In the genomic region with DNA sequence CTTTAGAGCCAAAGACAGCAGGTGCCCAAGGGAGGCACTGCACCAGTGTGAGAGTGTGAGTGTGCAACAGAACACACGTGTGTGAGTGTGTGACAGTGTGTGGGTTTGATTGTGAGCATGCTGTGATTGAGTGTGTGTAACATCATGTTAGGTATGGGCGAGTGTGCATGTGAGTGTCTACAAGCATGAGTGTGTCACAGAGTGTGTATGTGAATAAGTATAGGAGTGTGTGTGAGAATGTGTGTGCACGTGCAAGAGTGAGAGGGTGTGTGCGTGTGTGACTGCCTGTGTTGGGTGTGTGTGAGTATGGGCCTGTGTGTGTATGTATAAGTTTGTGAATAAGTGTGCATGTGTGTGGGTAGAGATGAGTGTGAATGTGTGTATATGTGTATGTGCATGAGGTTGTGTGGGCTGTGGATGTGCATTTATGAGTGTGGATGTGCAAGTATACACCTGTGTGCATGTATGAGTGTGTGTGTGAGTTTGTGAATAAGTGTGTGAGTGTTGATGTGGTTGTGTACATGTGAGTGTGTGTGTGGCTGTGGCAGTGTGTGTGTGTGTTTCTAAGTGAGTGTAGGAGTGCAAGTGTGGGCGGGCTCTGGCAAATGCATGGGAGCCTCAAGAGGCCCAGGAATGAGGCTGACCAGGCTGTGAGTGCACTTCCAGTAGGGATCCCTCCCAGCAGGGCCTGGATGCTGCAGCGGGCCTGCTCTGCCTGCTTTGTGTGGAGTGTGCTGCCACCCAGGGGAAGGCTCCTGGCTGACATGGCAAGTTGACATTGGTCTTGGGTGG, we compare ENCODE assay signal across 8 cellular contexts.
DNase-seq lines count a peak whose midpoint lies in the region; ATAC-seq, FAIRE-seq and TF ChIP-seq lines count a peak whose summit lies in the region.

No MANE protein-coding gene starts in this region.

- no peaks in the 10 kb centered on the region for H3K36me3 ChIP-seq in OCI-LY3 (replicated peaks; ENCODE audit: low read depth, low read length)
- no peaks in the 10 kb centered on the region for H3K36me3 ChIP-seq in H1 (ENCODE audit: control insufficient read depth in 2 of 4, insufficient read depth in 4 of 4, low read length in 3 of 4)
- H3K36me3 ChIP-seq in mesenchymal stem cell (ENCODE audit: control insufficient read depth in 1 of 2, insufficient read depth in 2 of 2, low read depth in 1 of 2, low read length in 2 of 2): no peaks in the 10 kb centered on the region
- no peaks in the 10 kb centered on the region for H3K36me3 ChIP-seq in aorta (ENCODE audit: control insufficient read depth in 1 of 2, insufficient read depth in 2 of 2, low read length in 1 of 2)

- no peaks in the 10 kb centered on the region for H3K4me1 ChIP-seq in OCI-LY3 (ENCODE audit: low read length)
- peaks cover 2 to 13% (median 6%) of the 10 kb centered on the region in 4 experiments; a peak in 5 of 7 replicates for H3K4me1 ChIP-seq in H1 (replicated peaks in 1 of 4; ENCODE audit: control insufficient read depth in 3 of 4, insufficient read depth in 4 of 4, low read length in 3 of 4)
- H3K4me1 ChIP-seq in mesenchymal stem cell (ENCODE audit: control insufficient read depth, insufficient read depth, low read depth, low read length): peaks cover 15% of the 10 kb centered on the region
- H3K4me1 ChIP-seq in aorta (ENCODE audit: control insufficient read depth in 1 of 2, insufficient read depth in 2 of 2, low read length in 2 of 2): peaks cover 2 to 3% of the 10 kb centered on the region in 2 donors

- no peak overlapping the region for H3K56ac ChIP-seq in H1 (replicated peaks; ENCODE audit: insufficient read length, low read depth, low read length)

- in situ Hi-C loops in Caki2 (cut with HindIII; ENCODE audit: low pct_unique_long_range_greater_than_20kb, low sequenced_read_pairs): no loop called here

- H3K4me3 ChIP-seq in OCI-LY3 (ENCODE audit: low read length) (no peak overlapping the region), H1 (ENCODE audit: extremely low read depth in 1 of 4, insufficient read depth in 2 of 4, low read depth in 3 of 4, low read length in 4 of 4) (no peak overlapping the region), mesenchymal stem cell (ENCODE audit: insufficient read depth in 1 of 2, low read depth in 1 of 2, low read length in 2 of 2) (no peak overlapping the region), aorta (ENCODE audit: low read length in 2 of 2) (no peak overlapping the region)

- H3K4me2 ChIP-seq in OCI-LY3 (ENCODE audit: low read length) (no peak overlapping the region), H1 (ENCODE audit: insufficient read depth in 1 of 2, low read depth in 2 of 2, low read length in 2 of 2) (no peak overlapping the region), mesenchymal stem cell (ENCODE audit: low read length, poor library complexity, severe bottlenecking) (no peak overlapping the region)

- intact Hi-C loops in aorta (cut with DNase I): loop anchor here (2.0 to 10.0 kb wide), 10 partner anchors 46 to 1146 kb away; partner anchors contain the start of gene IRS2 (in 1 of the 2)

- H2AFZ ChIP-seq in OCI-LY3 (ENCODE audit: low read depth, low read length) (no peak overlapping the region), H1 (ENCODE audit: low read length) (no peak overlapping the region), mesenchymal stem cell (ENCODE audit: low read depth, low read length) (no peak overlapping the region)

- H3K23ac ChIP-seq in H1 (ENCODE audit: insufficient read length) (no peak overlapping the region), mesenchymal stem cell (ENCODE audit: low read length in 2 of 2) (no peak overlapping the region)

- H3K4ac ChIP-seq in H1 (replicated peaks; ENCODE audit: insufficient read length, low read depth, low read length) (peak overlapping the region; percentile 86), mesenchymal stem cell (ENCODE audit: low read depth in 1 of 2, low read length in 2 of 2) (no peak overlapping the region)

- H4K8ac ChIP-seq in H1 (ENCODE audit: extremely low read depth, insufficient read depth, low read length): no peak overlapping the region
- peak overlapping the region; percentile 52 for H4K8ac ChIP-seq in mesenchymal stem cell (ENCODE audit: low read length)

- H2BK15ac ChIP-seq in H1 (ENCODE audit: low read length) (peak overlapping the region; percentile 46; the same call in 1 of the 2 replicates), mesenchymal stem cell (ENCODE audit: low read depth, poor library complexity, severe bottlenecking) (no peak overlapping the region)

- peak overlapping the region; percentile 18; the same call in 1 of the 2 replicates for H2AK5ac ChIP-seq in H1 (ENCODE audit: low read depth, low read length)
- H2AK5ac ChIP-seq in mesenchymal stem cell (ENCODE audit: low read length, severe bottlenecking): no peak overlapping the region

- peak; percentile 93 to 94 for TF ChIP-seq RAD21 in H1 (IDR thresholded peaks at IDR 0.05 in 1 of 2, conservative IDR thresholded peaks at IDR 0.05 in 1 of 2; ENCODE audit: low read depth in 2 of 2, low read length in 2 of 2)

- H2BK12ac ChIP-seq in H1 (ENCODE audit: low read depth, low read length): peak overlapping the region; percentile 45; the same call in 1 of the 2 replicates
- peak overlapping the region; percentile 33 to 76 for H2BK12ac ChIP-seq in mesenchymal stem cell (ENCODE audit: low read length in 2 of 2)

- H3K79me2 ChIP-seq in OCI-LY3 (ENCODE audit: low read length): no peaks in the 10 kb centered on the region
- H3K79me2 ChIP-seq in H1 (ENCODE audit: control insufficient read depth in 1 of 2, insufficient read depth in 2 of 2, low read length in 2 of 2): no peaks in the 10 kb centered on the region

- POLR2A ChIA-PET in H1 (lab: Charles Lee; ENCODE audit: partially characterized antibody): no interaction called here

- H2BK120ac ChIP-seq in H1 (replicated peaks; ENCODE audit: low read depth, low read length) (peak overlapping the region; percentile 40), mesenchymal stem cell (ENCODE audit: low read depth, low read length) (no peak overlapping the region)

- DNase-seq in Caki2 (ENCODE audit: low read depth) (peak; percentile 82), HTR-8/SVneo (ENCODE audit: insufficient read length, low spot score) (peak; percentile 79), H1 (ENCODE audit: low read depth in 1 of 2, low spot score in 2 of 2) (peak in 1 of 2 experiments; percentile 50), mesenchymal stem cell (peak; percentile 87), aorta (peak; percentile 86 to 91)
- DNase-seq in activated CD4-positive, CD25-positive, alpha-beta regulatory T cell (lab: John Stamatoyannopoulos, UW): no peak
- no peak for DNase-seq in central memory CD4-positive, alpha-beta T cell

- no peak overlapping the region for H3K14ac ChIP-seq in H1 (ENCODE audit: insufficient read length)
- H3K14ac ChIP-seq in mesenchymal stem cell (ENCODE audit: low read length in 2 of 2): peak overlapping the region in 1 of 2 experiments; percentile 57

- H4K20me1 ChIP-seq in OCI-LY3 (ENCODE audit: insufficient read depth, low read length): no peaks in the 10 kb centered on the region
- peaks cover 0 to 5% of the 10 kb centered on the region in 2 experiments for H4K20me1 ChIP-seq in H1 (replicated peaks in 1 of 2; ENCODE audit: control insufficient read depth in 1 of 2, insufficient read depth in 2 of 2, low read length in 2 of 2)

- WGBS in H1 (ENCODE audit: extremely low coverage in 1 of 2, insufficient coverage in 1 of 2, insufficient read length in 1 of 2, insufficient replicate concordance in 2 of 2, low coverage in 1 of 2, low lambda C conversion rate in 2 of 2, missing lambda C conversion rate in 1 of 2), 2 experiments: 70% methylated on average over 6 of the region's 6 CpGs; no CpG with 5 or more reads in 1 of the 2 experiments
- WGBS in mesenchymal stem cell: 67% methylated on average over 6 of the region's 6 CpGs
- 68 to 73% methylated on average over 6 of the region's 6 CpGs for WGBS in aorta, 2 donors

- H3K18ac ChIP-seq in H1 (ENCODE audit: extremely low read depth, low read length): no peak overlapping the region
- H3K18ac ChIP-seq in mesenchymal stem cell (ENCODE audit: low read depth in 1 of 2, low read length in 2 of 2): peak overlapping the region in 1 of 2 experiments; percentile 43

- TF ChIP-seq EP300 in H1 (IDR thresholded peaks at IDR 0.05; ENCODE audit: borderline replicate concordance in 1 of 2, low read depth in 2 of 2, low read length in 2 of 2): no peak

- FAIRE-seq in HTR-8/SVneo (lab: Jason Lieb, UNC) (peak; percentile 92), H1 (lab: Jason Lieb, UNC) (peak; percentile 48)

- H2BK5ac ChIP-seq in H1 (ENCODE audit: low read depth, low read length) (peak overlapping the region; percentile 53; the same call in 1 of the 2 replicates), mesenchymal stem cell (ENCODE audit: low read depth, low read length, poor library complexity, severe bottlenecking) (no peak overlapping the region)

- H3K9me3 ChIP-seq in OCI-LY3 (ENCODE audit: insufficient read depth, low read length) (no peaks in the 10 kb centered on the region), H1 (ENCODE audit: insufficient read depth in 2 of 2, low read depth in 1 of 2, low read length in 1 of 2) (no peaks in the 10 kb centered on the region), mesenchymal stem cell (ENCODE audit: control insufficient read depth, low read length) (no peaks in the 10 kb centered on the region), aorta (ENCODE audit: control insufficient read depth, low read length) (no peaks in the 10 kb centered on the region)

- CTCF ChIA-PET in H1 (lab: Charles Lee; ENCODE audit: partially characterized antibody): interaction anchor here (0.6 to 2.6 kb wide), 17 partner anchors 8 to 468 kb away, joined by 3 to 12 read pairs (median 3); no protein-coding TSS in a partner anchor

- peak; percentile 58 for TF ChIP-seq CTCF in OCI-LY3 (IDR thresholded peaks at IDR 0.05; ENCODE audit: low read depth, low read length)
- TF ChIP-seq CTCF in H1 (IDR thresholded peaks at IDR 0.05; ENCODE audit: control extremely low read depth in 1 of 3, insufficient read depth in 1 of 3, low read depth in 1 of 3, low read length in 3 of 3): peak; percentile 80 to 86 (median 82)

- H2BK20ac ChIP-seq in H1 (ENCODE audit: low read length): no peak overlapping the region

- H3K79me1 ChIP-seq in H1 (ENCODE audit: low read depth, low read length) (no peaks in the 10 kb centered on the region), mesenchymal stem cell (replicated peaks; ENCODE audit: low read length, poor library complexity, severe bottlenecking) (no peaks in the 10 kb centered on the region)

- H3K27me3 ChIP-seq in OCI-LY3 (ENCODE audit: low read depth, low read length) (no peaks in the 10 kb centered on the region), H1 (replicated peaks in 1 of 4; ENCODE audit: control insufficient read depth in 3 of 4, extremely low read depth in 1 of 4, insufficient read depth in 3 of 4, low read length in 3 of 4) (no peaks in the 10 kb centered on the region), mesenchymal stem cell (ENCODE audit: control insufficient read depth in 1 of 2, insufficient read depth in 1 of 2, low read length in 2 of 2) (no peaks in the 10 kb centered on the region), aorta (ENCODE audit: control insufficient read depth in 1 of 2, insufficient read depth in 2 of 2, low read length in 1 of 2) (no peaks in the 10 kb centered on the region)

- H4K5ac ChIP-seq in H1 (ENCODE audit: insufficient read length, low read depth, low read length): no peak overlapping the region

- H3K9ac ChIP-seq in OCI-LY3 (ENCODE audit: low read length) (no peak overlapping the region), H1 (replicated peaks in 1 of 4; ENCODE audit: extremely low read depth in 1 of 4, low read depth in 3 of 4, low read length in 3 of 4) (no peak overlapping the region), mesenchymal stem cell (ENCODE audit: low read length) (no peak overlapping the region)

- H4K91ac ChIP-seq in H1 (replicated peaks; ENCODE audit: insufficient read length, low read length) (peak overlapping the region; percentile 12), mesenchymal stem cell (ENCODE audit: low read length) (peak overlapping the region; percentile 49)

- ATAC-seq in aorta (ENCODE audit: low FRiP score): peak; percentile 92

- TF ChIP-seq POLR2A in H1 (IDR thresholded peaks at IDR 0.05; ENCODE audit: control extremely low read depth in 1 of 2, low read depth in 2 of 2, low read length in 2 of 2): no peak

- peaks cover 3% of the 10 kb centered on the region; the same call in 1 of the 2 replicates for H3K23me2 ChIP-seq in H1 (ENCODE audit: low read depth, low read length)

- no peak overlapping the region for H3K27ac ChIP-seq in OCI-LY3 (ENCODE audit: low read length)
- no peak overlapping the region for H3K27ac ChIP-seq in H1 (ENCODE audit: low read depth, low read length)
- no peak overlapping the region for H3K27ac ChIP-seq in mesenchymal stem cell (ENCODE audit: low read length, poor library complexity, severe bottlenecking)
- H3K27ac ChIP-seq in aorta (ENCODE audit: low read depth in 1 of 2, low read length in 2 of 2): peak overlapping the region in 1 of 2 donors; percentile 2

Comparison
In these comparisons a context has a peak if more than half of its experiments do, and no peak if none do; other contexts are left out.
1. DNase-seq: peak in Caki2 (single experiment), HTR-8/SVneo (single experiment), mesenchymal stem cell (single experiment) and aorta (2 of 2); none in activated CD4-positive, CD25-positive, alpha-beta regulatory T cell (0 of 4) and central memory CD4-positive, alpha-beta T cell (single experiment).